Comparison of ENCODE assay signal across 8 cellular contexts in the genomic region with DNA sequence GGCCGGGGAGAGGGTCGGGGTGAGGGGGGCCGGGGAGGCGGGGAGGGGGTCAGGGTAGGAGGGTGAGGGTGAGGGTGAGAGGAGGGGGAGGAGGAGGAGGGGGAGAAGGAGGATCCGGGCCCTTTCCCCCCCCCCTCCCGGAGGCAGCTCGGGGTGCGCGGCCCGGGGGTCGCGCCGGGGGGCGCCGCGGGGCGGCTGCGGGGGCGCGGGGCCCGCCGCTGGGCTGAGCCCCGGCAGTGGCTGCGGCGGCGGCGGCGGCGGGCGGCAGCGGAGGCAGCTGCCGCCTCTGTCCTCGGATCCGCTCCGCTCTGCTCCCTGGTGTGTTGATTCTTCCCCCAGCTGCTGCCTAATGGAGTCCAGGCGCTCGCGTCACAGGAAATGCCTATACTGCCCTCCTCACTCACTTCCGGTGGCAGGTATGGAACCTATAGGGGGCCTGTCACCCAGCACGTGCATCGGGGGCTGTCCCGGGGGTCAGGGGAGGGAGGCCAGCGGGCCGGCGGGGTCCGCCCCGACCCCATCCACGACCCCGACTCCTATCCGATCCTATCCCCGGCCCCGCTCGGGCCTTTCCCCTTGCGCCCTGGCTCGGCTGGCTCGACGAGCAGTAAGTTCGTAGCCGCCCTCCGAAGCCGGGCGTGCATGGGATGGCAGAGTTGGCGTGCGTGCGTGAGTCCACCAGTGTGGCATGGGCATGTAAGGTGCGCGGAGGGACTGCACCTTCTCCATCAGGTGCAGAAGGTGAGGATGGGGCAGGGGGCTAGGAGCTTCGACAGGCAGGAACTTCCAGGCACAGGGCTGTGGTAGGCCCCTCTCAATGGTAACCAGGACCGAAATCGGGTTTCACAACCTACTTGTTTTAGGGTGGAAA. TPM values are rescaled to one million over a fixed set of nuclear protein-coding genes. Genes with fewer than 3 reads are reported as not detected.
DNase-seq lines count a peak whose midpoint lies in the region; ATAC-seq and TF ChIP-seq lines count a peak whose summit lies in the region.

A gene (minus strand): TSS at position 351 of the 871 bp plus-strand sequence.

- no peak for DNase-seq in BJ (ENCODE audit: low read depth)
- DNase-seq in NCI-H524 treated with DMSO at 0.1 percent for 48 hours (lab: John Stamatoyannopoulos, UW): peak; percentile 30
- peak; percentile 78 to 81 for DNase-seq in activated CD4-positive, alpha-beta T cell treated with anti-CD3 and anti-CD28 coated beads for 4 hours
- peak; percentile 66 for DNase-seq in stimulated activated CD4-positive, alpha-beta T cell treated with anti-CD3 and anti-CD28 coated beads, Interleukin-1b, Interleukin-23, amount 100 ng/mL, for 4 hours (ENCODE audit: low read depth in 2 of 2)

- peak within 1 kb of the TSS; percentile 94 for H3K27ac ChIP-seq in cingulate gyrus (ENCODE audit: low read depth, low read length)
- H3K27ac ChIP-seq in layer of hippocampus (ENCODE audit: low read depth, low read length): peak within 1 kb of the TSS; percentile 95

- CTCF ChIA-PET in BJ (lab: Yijun Ruan, JAX): interaction anchor here (0.6 to 1.8 kb wide), 8 partner anchors 9 to 1161 kb away, joined by 3 to 10 read pairs (median 3); no protein-coding TSS in a partner anchor

- peak; percentile 93 for TF ChIP-seq POLR2A in GM19099 (IDR thresholded peaks at IDR 0.05; ENCODE audit: extremely low read depth, insufficient read length, low read depth)

- POLR2A ChIA-PET in BJ (lab: Charles Lee): interaction anchor here (0.7 kb wide), 1 partner anchor 8 kb away, joined by 6 read pairs; no protein-coding TSS in a partner anchor

- H3K36me3 ChIP-seq in BJ (ENCODE audit: control insufficient read depth, insufficient read depth, low read length): peaks cover 1% of the 10 kb centered on the region; the same call in 1 of the 2 replicates

- peak; percentile 93 for ATAC-seq in HG03354 (IDR thresholded peaks at IDR 0.05; ENCODE audit: poor library complexity, severe bottlenecking, unreplicated experiment)

- H3K27me3 ChIP-seq in BJ (ENCODE audit: control insufficient read depth, insufficient read depth, low read length) (no peaks in the 10 kb centered on the region), layer of hippocampus (ENCODE audit: control insufficient read depth, insufficient read depth, low read length) (no peaks in the 10 kb centered on the region)

- peak; percentile 30; the same call in 1 of the 2 replicates for TF ChIP-seq CTCF in BJ (IDR thresholded peaks at IDR 0.05; ENCODE audit: insufficient read depth, low read depth, low read length)

- peak within 1 kb of the TSS; percentile 95 for H3K4me3 ChIP-seq in BJ (ENCODE audit: low read depth, low read length)

RNA-seq across cellular contexts. Expression of the gene that starts here (rescaled TPM):
- polyA plus RNA-seq in BJ (2011; rRNA removed): 17.3 and 30.0 TPM in 2 replicates
- 36.1 and 55.1 TPM in 2 replicates for polyA minus RNA-seq in BJ (2011; rRNA and poly(A)+ RNA removed)
